8 cellular contexts compared by ENCODE assay signal in the genomic region with DNA sequence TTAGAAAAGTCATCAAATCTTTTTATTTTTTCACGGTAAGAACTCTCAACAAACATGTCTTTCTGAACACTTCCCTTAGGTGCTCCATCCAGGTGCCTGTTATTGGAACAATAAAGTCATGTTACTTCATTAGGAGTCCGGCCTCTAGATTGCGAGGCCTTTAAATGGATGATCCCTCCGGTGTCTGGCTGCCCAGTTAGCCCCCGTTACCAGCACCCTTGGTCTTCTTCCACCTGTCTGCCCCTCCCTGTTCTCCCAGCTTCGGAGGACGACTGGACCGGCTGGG. TPM values are rescaled to one million over a fixed set of nuclear protein-coding genes. Genes with fewer than 3 reads are reported as not detected.
DNase-seq lines count a peak whose midpoint lies in the region; ATAC-seq, FAIRE-seq and TF ChIP-seq lines count a peak whose summit lies in the region.

No MANE protein-coding gene starts in this region.

- no peak for TF ChIP-seq EP300 in suprapubic skin (IDR thresholded peaks at IDR 0.05)

- CTCF ChIA-PET in activated CD4-positive, alpha-beta T cell treated with anti-CD3 and anti-CD28 coated beads for 36 hours (lab: Charles Lee): interaction anchor here (0.6 to 3.4 kb wide), 18 partner anchors 14 to 452 kb away, joined by 3 to 47 read pairs (median 4); partner anchors contain the start of genes ERBB3, ESYT1, ORMDL2 and RNF41

- no peak for TF ChIP-seq POLR2A in suprapubic skin (IDR thresholded peaks at IDR 0.05)

- POLR2A ChIA-PET in activated CD4-positive, alpha-beta T cell treated with anti-CD3 and anti-CD28 coated beads for 36 hours (lab: Charles Lee): interaction anchor here (0.8 to 3.0 kb wide), 16 partner anchors 10 to 386 kb away, joined by 3 to 76 read pairs (median 4); partner anchors contain the start of genes DNAJC14, ESYT1, ORMDL2 and RAB5B

- ATAC-seq in activated CD4-positive, alpha-beta T cell treated with anti-CD3 and anti-CD28 coated beads for 36 hours: no peak
- ATAC-seq in HG02571 (IDR thresholded peaks at IDR 0.05; ENCODE audit: unreplicated experiment): no peak
- ATAC-seq in HG03280 (IDR thresholded peaks at IDR 0.05; ENCODE audit: unreplicated experiment): no peak

- H3K9me3 Mint-ChIP-seq in activated CD4-positive, alpha-beta T cell treated with anti-CD3 and anti-CD28 coated beads for 36 hours (ENCODE audit: low read depth): no peaks in the 10 kb centered on the region
- no peaks in the 10 kb centered on the region for H3K9me3 Mint-ChIP-seq in activated T-helper 2 cell treated with anti-CD3 and anti-CD28 coated beads, Interferon-gamma antibody, Interleukin-2, Interleukin-4, amounts not matched to agents 10 μg/mL and 5 μg/mL and 100 μg/mL, durations not matched to agents 14 hours and 24 hours and 36 hours

- H3K9ac ChIP-seq in kidney (ENCODE audit: low read length in 2 of 2): peak overlapping the region; percentile 68 to 82

- no peaks in the 10 kb centered on the region for H3K27me3 Mint-ChIP-seq in activated CD4-positive, alpha-beta T cell treated with anti-CD3 and anti-CD28 coated beads for 36 hours
- H3K27me3 Mint-ChIP-seq in activated T-helper 2 cell treated with anti-CD3 and anti-CD28 coated beads, Interferon-gamma antibody, Interleukin-2, Interleukin-4, amounts not matched to agents 10 μg/mL and 5 μg/mL and 100 μg/mL, durations not matched to agents 14 hours and 24 hours and 36 hours (ENCODE audit: low read depth): no peaks in the 10 kb centered on the region

- H3K27ac ChIP-seq in kidney (ENCODE audit: low read depth in 2 of 2, low read length in 2 of 2) (peak overlapping the region; percentile 83 to 91), suprapubic skin (peak overlapping the region; percentile 93)

- intact Hi-C loops in activated CD4-positive, alpha-beta T cell treated with anti-CD3 and anti-CD28 coated beads for 36 hours (cut with DNase I, micrococcal nuclease): loop anchor here (1.0 to 5.0 kb wide), 22 partner anchors 13 to 529 kb away; partner anchors contain the start of genes ESYT1 (in 2 of the 2), MYL6B (in 2 of the 2), PYM1 (in 2 of the 2) and RPL41 (in 2 of the 2)
- intact Hi-C loops in activated T-helper 2 cell treated with anti-CD3 and anti-CD28 coated beads, Interferon-gamma antibody, Interleukin-2, Interleukin-4, amounts not matched to agents 10 μg/mL and 5 μg/mL and 100 μg/mL, durations not matched to agents 14 hours and 24 hours and 36 hours (cut with micrococcal nuclease): loop anchor here (1.0 to 5.0 kb wide), 11 partner anchors 13 to 344 kb away; partner anchors contain the start of genes DNAJC14, PYM1, RPL41 and RPS26
- intact Hi-C loops in kidney (cut with DNase I): no loop called here

- H3K4me1 Mint-ChIP-seq in activated CD4-positive, alpha-beta T cell treated with anti-CD3 and anti-CD28 coated beads for 36 hours: peaks cover 43% of the 10 kb centered on the region
- peaks cover 51% of the 10 kb centered on the region for H3K4me1 Mint-ChIP-seq in activated T-helper 2 cell treated with anti-CD3 and anti-CD28 coated beads, Interferon-gamma antibody, Interleukin-2, Interleukin-4, amounts not matched to agents 10 μg/mL and 5 μg/mL and 100 μg/mL, durations not matched to agents 14 hours and 24 hours and 36 hours (ENCODE audit: low read depth)

- H3K27ac Mint-ChIP-seq in activated CD4-positive, alpha-beta T cell treated with anti-CD3 and anti-CD28 coated beads for 36 hours: peak overlapping the region; percentile 100
- peak overlapping the region; percentile 95 for H3K27ac Mint-ChIP-seq in activated T-helper 2 cell treated with anti-CD3 and anti-CD28 coated beads, Interferon-gamma antibody, Interleukin-2, Interleukin-4, amounts not matched to agents 10 μg/mL and 5 μg/mL and 100 μg/mL, durations not matched to agents 14 hours and 24 hours and 36 hours

- no peaks in the 10 kb centered on the region for H3K27me3 ChIP-seq in suprapubic skin

- FAIRE-seq in kidney (lab: Jason Lieb, UNC): no peak

- under 1% methylated on average over 8 of the region's 8 CpGs for WGBS in suprapubic skin

- H3K9me3 ChIP-seq in kidney (ENCODE audit: control insufficient read depth in 1 of 2, low read length in 2 of 2): no peaks in the 10 kb centered on the region
- H3K9me3 ChIP-seq in suprapubic skin: no peaks in the 10 kb centered on the region

- no peak for TF ChIP-seq CTCF in kidney (IDR thresholded peaks at IDR 0.05; ENCODE audit: borderline replicate concordance, extremely low read depth, insufficient read depth)
- no peak for TF ChIP-seq CTCF in suprapubic skin (IDR thresholded peaks at IDR 0.05)

- H3K36me3 ChIP-seq in kidney (ENCODE audit: control insufficient read depth in 1 of 2, insufficient read depth in 2 of 2, low read length in 2 of 2) (peaks cover 27 to 41% of the 10 kb centered on the region in 2 donors), suprapubic skin (peaks cover 42% of the 10 kb centered on the region)

- peaks cover 42% of the 10 kb centered on the region for H3K36me3 Mint-ChIP-seq in activated CD4-positive, alpha-beta T cell treated with anti-CD3 and anti-CD28 coated beads for 36 hours (ENCODE audit: low read depth)
- peaks cover 45% of the 10 kb centered on the region for H3K36me3 Mint-ChIP-seq in activated T-helper 2 cell treated with anti-CD3 and anti-CD28 coated beads, Interferon-gamma antibody, Interleukin-2, Interleukin-4, amounts not matched to agents 10 μg/mL and 5 μg/mL and 100 μg/mL, durations not matched to agents 14 hours and 24 hours and 36 hours (ENCODE audit: low read depth)

- H3K4me3 ChIP-seq in kidney (ENCODE audit: low read length in 2 of 2) (peak overlapping the region; percentile 75 to 78), suprapubic skin (peak overlapping the region; percentile 85)

- peak overlapping the region; percentile 100 for H3K4me3 Mint-ChIP-seq in activated CD4-positive, alpha-beta T cell treated with anti-CD3 and anti-CD28 coated beads for 36 hours
- H3K4me3 Mint-ChIP-seq in activated T-helper 2 cell treated with anti-CD3 and anti-CD28 coated beads, Interferon-gamma antibody, Interleukin-2, Interleukin-4, amounts not matched to agents 10 μg/mL and 5 μg/mL and 100 μg/mL, durations not matched to agents 14 hours and 24 hours and 36 hours (ENCODE audit: low read depth): peak overlapping the region; percentile 92

- DNase-seq in activated CD4-positive, alpha-beta T cell treated with anti-CD3 and anti-CD28 coated beads for 36 hours: no peak
- DNase-seq in activated CD4-positive, alpha-beta T cell treated with anti-CD3 and anti-CD28 coated beads for 4 hours: no peak
- no peak for DNase-seq in activated T-helper 2 cell treated with anti-CD3 and anti-CD28 coated beads, Interferon-gamma antibody, Interleukin-2, Interleukin-4, amounts not matched to agents 10 μg/mL and 5 μg/mL and 100 μg/mL, durations not matched to agents 14 hours and 24 hours and 36 hours (ENCODE audit: low spot score)
- DNase-seq in kidney (no peak), suprapubic skin (ENCODE audit: low spot score in 2 of 2) (no peak)
- no peak for DNase-seq in stimulated activated CD4-positive, alpha-beta T cell treated with anti-CD3 and anti-CD28 coated beads, Interleukin-4, amount 100 ng/mL, for 1 hour

- H3K4me1 ChIP-seq in kidney (ENCODE audit: control insufficient read depth in 1 of 2, insufficient read depth in 1 of 2, low read depth in 1 of 2, low read length in 2 of 2) (peaks cover 10 to 15% of the 10 kb centered on the region in 2 donors), suprapubic skin (peaks cover 34% of the 10 kb centered on the region)

RNA-seq across cellular contexts. Expression of gene PA2G4, which starts 0.6 kb away (rescaled TPM):
- 100 to 1,000 TPM; 446 to 695 TPM for total RNA-seq in activated CD4-positive, alpha-beta T cell treated with anti-CD3 and anti-CD28 coated beads for 36 hours
- 356 and 364 TPM in 2 replicates for total RNA-seq in activated T-helper 2 cell treated with anti-CD3 and anti-CD28 coated beads, Interferon-gamma antibody, Interleukin-2, Interleukin-4, amounts not matched to agents 10 μg/mL and 5 μg/mL and 100 μg/mL, durations not matched to agents 14 hours and 24 hours and 36 hours
- 76.8 TPM for total RNA-seq in kidney
- 72.4 TPM for polyA plus RNA-seq in kidney (ENCODE audit: insufficient read depth, low read depth, low replicate concordance)
- 100 to 1,000 TPM; 103 to 153 (median 117) TPM for total RNA-seq in suprapubic skin

RNA-seq across cellular contexts. Expression of gene RPL41, which starts 12.7 kb away (rescaled TPM):
- 1,000 to 10,000 TPM; 5,101 to 9,949 TPM for total RNA-seq in activated CD4-positive, alpha-beta T cell treated with anti-CD3 and anti-CD28 coated beads for 36 hours
- 3,925 and 4,057 TPM in 2 replicates for total RNA-seq in activated T-helper 2 cell treated with anti-CD3 and anti-CD28 coated beads, Interferon-gamma antibody, Interleukin-2, Interleukin-4, amounts not matched to agents 10 μg/mL and 5 μg/mL and 100 μg/mL, durations not matched to agents 14 hours and 24 hours and 36 hours
- 2,987 TPM for total RNA-seq in kidney
- polyA plus RNA-seq in kidney (ENCODE audit: insufficient read depth, low read depth, low replicate concordance): 5,602 TPM
- total RNA-seq in suprapubic skin: 1,000 to 10,000 TPM; 2,523 to 6,346 (median 5,689) TPM

RNA-seq across cellular contexts. Expression of gene ZC3H10, which starts 14.3 kb away (rescaled TPM):
- total RNA-seq in activated CD4-positive, alpha-beta T cell treated with anti-CD3 and anti-CD28 coated beads for 36 hours: 1 to 10 TPM; 6.4 to 6.5 TPM
- total RNA-seq in activated T-helper 2 cell treated with anti-CD3 and anti-CD28 coated beads, Interferon-gamma antibody, Interleukin-2, Interleukin-4, amounts not matched to agents 10 μg/mL and 5 μg/mL and 100 μg/mL, durations not matched to agents 14 hours and 24 hours and 36 hours: 7.7 and 9.2 TPM in 2 replicates
- total RNA-seq in kidney (8.6 TPM), suprapubic skin (1 to 10 TPM; 2.1 to 5.6 (median 3.4) TPM)
- 2.4 TPM for polyA plus RNA-seq in kidney (ENCODE audit: insufficient read depth, low read depth, low replicate concordance)

RNA-seq across cellular contexts. Expression of gene ERBB3, which starts 23.8 kb away (rescaled TPM):
- under 1 TPM; 0.32 to 0.57 TPM for total RNA-seq in activated CD4-positive, alpha-beta T cell treated with anti-CD3 and anti-CD28 coated beads for 36 hours
- total RNA-seq in activated T-helper 2 cell treated with anti-CD3 and anti-CD28 coated beads, Interferon-gamma antibody, Interleukin-2, Interleukin-4, amounts not matched to agents 10 μg/mL and 5 μg/mL and 100 μg/mL, durations not matched to agents 14 hours and 24 hours and 36 hours: 0.11 and 0.71 TPM in 2 replicates
- 58.1 TPM for total RNA-seq in kidney
- 31.5 TPM for polyA plus RNA-seq in kidney (ENCODE audit: insufficient read depth, low read depth, low replicate concordance)
- total RNA-seq in suprapubic skin: 100 to 1,000 TPM; 147 to 226 (median 181) TPM

RNA-seq across cellular contexts. Expression of gene ESYT1, which starts 24.3 kb away (rescaled TPM):
- 100 to 1,000 TPM; 132 to 160 TPM for total RNA-seq in activated CD4-positive, alpha-beta T cell treated with anti-CD3 and anti-CD28 coated beads for 36 hours
- total RNA-seq in activated T-helper 2 cell treated with anti-CD3 and anti-CD28 coated beads, Interferon-gamma antibody, Interleukin-2, Interleukin-4, amounts not matched to agents 10 μg/mL and 5 μg/mL and 100 μg/mL, durations not matched to agents 14 hours and 24 hours and 36 hours: 154 TPM in 2 replicates
- total RNA-seq in kidney (104 TPM), suprapubic skin (100 to 1,000 TPM in 2 of 4 donors, 10 to 100 TPM in 2; 73.1 to 128 (median 103) TPM)
- polyA plus RNA-seq in kidney (ENCODE audit: insufficient read depth, low read depth, low replicate concordance): 40.4 TPM
